Comparison of ENCODE assay signal across 9 cellular contexts in genomic region chr11:9386086-9386485, GRCh38. TPM values are rescaled to one million over a fixed set of nuclear protein-coding genes. Genes with fewer than 3 reads are reported as not detected.
A peak's percentile ranks its signal among the peaks of the same experiment; 100 is the strongest.
DNase-seq lines count a peak whose midpoint lies in the region; ATAC-seq and TF ChIP-seq lines count a peak whose summit lies in the region.
"Had no signal": no experiment of that assay in that cellular context is flagged by ENCODE, and none has a peak within 500 bp of the region (broad histone marks: within the 10 kb centered on the region; RNA-seq: fewer than 3 reads in every experiment).

No MANE protein-coding gene starts in this region.

- TF ChIP-seq CTCF in SK-N-SH (IDR thresholded peaks at IDR 0.05) (no peak), WTC11 (IDR thresholded peaks at IDR 0.05) (no peak), foreskin fibroblast (IDR thresholded peaks at IDR 0.05; ENCODE audit: low read depth, low read length) (no peak), smooth muscle cell (IDR thresholded peaks at IDR 0.05; ENCODE audit: borderline replicate concordance, insufficient read depth, poor library complexity, severe bottlenecking) (no peak)

- H3K27me3 ChIP-seq in SK-N-SH (ENCODE audit: insufficient read depth): no peaks in the 10 kb centered on the region
- H3K27me3 ChIP-seq in smooth muscle cell (ENCODE audit: low read depth): no peaks in the 10 kb centered on the region

- peak overlapping the region; percentile 99; the same call in 1 of the 2 replicates for H3K9ac ChIP-seq in SK-N-SH
- peak overlapping the region; percentile 86 for H3K9ac ChIP-seq in smooth muscle cell (ENCODE audit: low read depth)

- peaks cover 67% of the 10 kb centered on the region for H3K79me2 ChIP-seq in SK-N-SH (ENCODE audit: insufficient read depth)
- H3K79me2 ChIP-seq in smooth muscle cell (ENCODE audit: low read depth): peaks cover 61% of the 10 kb centered on the region

- H3K4me3 ChIP-seq in SK-N-SH (ENCODE audit: low read depth in 2 of 2, low read length in 1 of 2) (peak overlapping the region; percentile 77 to 79; a peak in 3 of 4 replicates), foreskin fibroblast (ENCODE audit: low read depth in 1 of 2, low read length in 2 of 2) (peak overlapping the region; percentile 74 to 99), smooth muscle cell (peak overlapping the region; percentile 75)

- peaks cover 0 to 4% of the 10 kb centered on the region in 2 experiments; a peak in 1 of 4 replicates for H3K4me1 ChIP-seq in SK-N-SH (ENCODE audit: control insufficient read depth in 1 of 2, insufficient read depth in 2 of 2, low read depth in 1 of 2, low read length in 1 of 2)
- peaks cover 18% of the 10 kb centered on the region for H3K4me1 ChIP-seq in smooth muscle cell (ENCODE audit: low read depth)

- H3F3A ChIP-seq in SK-N-SH (replicated peaks; ENCODE audit: insufficient read depth): peaks cover 22% of the 10 kb centered on the region
- no peaks in the 10 kb centered on the region for H3F3A ChIP-seq in smooth muscle cell (ENCODE audit: low read depth)

- H2AFZ ChIP-seq in SK-N-SH (ENCODE audit: low read depth): no peak overlapping the region
- no peak overlapping the region for H2AFZ ChIP-seq in smooth muscle cell (ENCODE audit: low read depth)

- H3K36me3 ChIP-seq in SK-N-SH (replicated peaks in 1 of 2; ENCODE audit: control insufficient read depth in 1 of 2, insufficient read depth in 2 of 2, low read length in 1 of 2) (peaks cover 4 to 21% of the 10 kb centered on the region in 2 experiments), smooth muscle cell (ENCODE audit: low read depth) (no peaks in the 10 kb centered on the region)

- H3K9me3 ChIP-seq in SK-N-SH (no peaks in the 10 kb centered on the region), smooth muscle cell (replicated peaks; ENCODE audit: low read depth) (no peaks in the 10 kb centered on the region)

- H3K9me3 Mint-ChIP-seq in WTC11: no peaks in the 10 kb centered on the region

- no peaks in the 10 kb centered on the region for H3K27me3 Mint-ChIP-seq in WTC11 (ENCODE audit: low read depth)

- TF ChIP-seq RAD21 in SK-N-SH (IDR thresholded peaks at IDR 0.05; ENCODE audit: low read length): no peak

- ATAC-seq in SK-N-SH treated with all-trans-retinoic acid at 6 μM for 48 hours (no peak), WTC11 (no peak), HG03457 (IDR thresholded peaks at IDR 0.05; ENCODE audit: unreplicated experiment) (no peak), HG03045 (IDR thresholded peaks at IDR 0.05; ENCODE audit: unreplicated experiment) (no peak)

- H3K27ac ChIP-seq in SK-N-SH (ENCODE audit: low read depth in 2 of 2, low read length in 1 of 2) (peak overlapping the region in 1 of 2 experiments; percentile 97; a peak in 1 of 4 replicates), smooth muscle cell (ENCODE audit: low read depth) (peak overlapping the region; percentile 94)

- POLR2A ChIA-PET in SK-N-SH (lab: Yijun Ruan, JAX) (interaction anchor here (2.3 to 3.0 kb wide), 2 partner anchors 22 to 74 kb away, joined by 7 to 27 read pairs; partner anchors contain the start of gene ZNF143), WTC11 (lab: Charles Lee) (interaction anchor here (0.8 to 2.8 kb wide), 3 partner anchors 22 to 187 kb away, joined by 3 to 13 read pairs (median 5); partner anchors contain the start of genes WEE1 and ZNF143)

- H3K4me3 Mint-ChIP-seq in WTC11: peak overlapping the region; percentile 91

- H3K27ac Mint-ChIP-seq in WTC11: no peak overlapping the region

- no peaks in the 10 kb centered on the region for H3K9me2 ChIP-seq in SK-N-SH

- no peak for TF ChIP-seq EP300 in SK-N-SH (IDR thresholded peaks at IDR 0.05; ENCODE audit: borderline replicate concordance in 1 of 2, low read depth in 1 of 2, low read length in 1 of 2)

- H3K36me3 Mint-ChIP-seq in WTC11: peaks cover 12% of the 10 kb centered on the region

- peaks cover 29% of the 10 kb centered on the region for H3K4me1 Mint-ChIP-seq in WTC11

- DNase-seq in SK-N-SH (no peak), WTC11 (ENCODE audit: low spot score) (no peak), foreskin fibroblast (no peak), smooth muscle cell (lab: John Stamatoyannopoulos, UW; ENCODE audit: unreplicated experiment) (no peak), HCEC 1CT (no peak)
- DNase-seq: NCI-H146 had no signal

- peak overlapping the region; percentile 93 for H3K4me2 ChIP-seq in SK-N-SH
- peak overlapping the region; percentile 86 for H3K4me2 ChIP-seq in smooth muscle cell

- 68% methylated on average over 2 of the region's 2 CpGs for WGBS in SK-N-SH (ENCODE audit: low lambda C conversion rate)
- WGBS in smooth muscle cell (ENCODE audit: low lambda C conversion rate): 60% methylated on average over 2 of the region's 2 CpGs

- CTCF ChIA-PET in SK-N-SH (lab: Yijun Ruan, JAX): interaction anchor here (0.7 to 1.9 kb wide), 7 partner anchors 8 to 293 kb away, joined by 3 to 7 read pairs (median 4); no protein-coding TSS in a partner anchor
- CTCF ChIA-PET in WTC11 (lab: Charles Lee): interaction anchor here (0.9 to 1.3 kb wide), 2 partner anchors 121 to 134 kb away, joined by 3 to 4 read pairs; no protein-coding TSS in a partner anchor

- H4K20me1 ChIP-seq in SK-N-SH (ENCODE audit: insufficient read depth): peaks cover 57% of the 10 kb centered on the region
- H4K20me1 ChIP-seq in smooth muscle cell (ENCODE audit: low read depth): peaks cover 57% of the 10 kb centered on the region

TF ChIP-seq in SK-N-SH, 30 proteins besides CTCF, POLR2A, EP300 and RAD21 (continues in another document):
- no peak for TF ChIP-seq ELF1 (IDR thresholded peaks at IDR 0.05)
- TF ChIP-seq USF2 (IDR thresholded peaks at IDR 0.05; ENCODE audit: borderline replicate concordance, low read depth, low read length): no peak
- no peak for TF ChIP-seq FOXJ3 (CRISPR knock-in tag; IDR thresholded peaks at IDR 0.05)
- no peak for TF ChIP-seq PBX3 (IDR thresholded peaks at IDR 0.05)

TF ChIP-seq in SK-N-SH treated with all-trans-retinoic acid at 6 μM for 48 hours, 23 proteins besides CTCF, POLR2A, EP300 and RAD21:
- no peak for TF ChIP-seq ZNF565 (CRISPR knock-in tag; conservative IDR thresholded peaks at IDR 0.05; ENCODE audit: low read depth)
- TF ChIP-seq PATZ1 (CRISPR knock-in tag; IDR thresholded peaks at IDR 0.05; ENCODE audit: borderline replicate concordance): no peak
- TF ChIP-seq BACH2 (CRISPR knock-in tag; IDR thresholded peaks at IDR 0.05; ENCODE audit: borderline replicate concordance): no peak
- TF ChIP-seq ZNF8 (CRISPR knock-in tag; IDR thresholded peaks at IDR 0.05): no peak

TF ChIP-seq in WTC11, 78 proteins besides CTCF, POLR2A, EP300 and RAD21:
- no peak for TF ChIP-seq TEAD4 (CRISPR knock-in tag; IDR thresholded peaks at IDR 0.05)
- TF ChIP-seq, protein P1, sequence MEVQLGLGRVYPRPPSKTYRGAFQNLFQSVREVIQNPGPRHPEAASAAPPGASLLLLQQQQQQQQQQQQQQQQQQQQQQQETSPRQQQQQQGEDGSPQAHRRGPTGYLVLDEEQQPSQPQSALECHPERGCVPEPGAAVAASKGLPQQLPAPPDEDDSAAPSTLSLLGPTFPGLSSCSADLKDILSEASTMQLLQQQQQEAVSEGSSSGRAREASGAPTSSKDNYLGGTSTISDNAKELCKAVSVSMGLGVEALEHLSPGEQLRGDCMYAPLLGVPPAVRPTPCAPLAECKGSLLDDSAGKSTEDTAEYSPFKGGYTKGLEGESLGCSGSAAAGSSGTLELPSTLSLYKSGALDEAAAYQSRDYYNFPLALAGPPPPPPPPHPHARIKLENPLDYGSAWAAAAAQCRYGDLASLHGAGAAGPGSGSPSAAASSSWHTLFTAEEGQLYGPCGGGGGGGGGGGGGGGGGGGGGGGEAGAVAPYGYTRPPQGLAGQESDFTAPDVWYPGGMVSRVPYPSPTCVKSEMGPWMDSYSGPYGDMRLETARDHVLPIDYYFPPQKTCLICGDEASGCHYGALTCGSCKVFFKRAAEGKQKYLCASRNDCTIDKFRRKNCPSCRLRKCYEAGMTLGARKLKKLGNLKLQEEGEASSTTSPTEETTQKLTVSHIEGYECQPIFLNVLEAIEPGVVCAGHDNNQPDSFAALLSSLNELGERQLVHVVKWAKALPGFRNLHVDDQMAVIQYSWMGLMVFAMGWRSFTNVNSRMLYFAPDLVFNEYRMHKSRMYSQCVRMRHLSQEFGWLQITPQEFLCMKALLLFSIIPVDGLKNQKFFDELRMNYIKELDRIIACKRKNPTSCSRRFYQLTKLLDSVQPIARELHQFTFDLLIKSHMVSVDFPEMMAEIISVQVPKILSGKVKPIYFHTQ (CRISPR knock-in tag; IDR thresholded peaks at IDR 0.05): no peak
- no peak for TF ChIP-seq PREB (CRISPR knock-in tag; IDR thresholded peaks at IDR 0.05; ENCODE audit: borderline replicate concordance)
- no peak for TF ChIP-seq IRF2 (CRISPR knock-in tag; IDR thresholded peaks at IDR 0.05; ENCODE audit: borderline replicate concordance, low read depth)
- TF ChIP-seq ZNF416 (CRISPR knock-in tag; IDR thresholded peaks at IDR 0.05): no peak

RNA-seq across cellular contexts. Expression of gene IPO7, which starts 1.6 kb away (rescaled TPM):
- polyA plus RNA-seq in SK-N-SH (2012; rRNA removed) (25.4 and 34.8 TPM in 2 replicates), smooth muscle cell (4.7 and 6.3 TPM in 2 replicates)
- polyA plus RNA-seq in SK-N-SH (2012; cell fraction: cytosol; rRNA removed): 43.0 and 46.0 TPM in 2 replicates
- polyA plus RNA-seq in SK-N-SH (2012; cell fraction: nucleus; rRNA removed): 11.3 and 27.1 TPM in 2 replicates
- total RNA-seq in WTC11 (2021) (212 to 226 TPM (median 215 TPM) in 3 replicates), smooth muscle cell (118 and 156 TPM in 2 replicates)
